In genomic region chr7:45259966-45260646, GRCh38 we compare ENCODE assay signal across 8 cellular contexts.
A peak's percentile ranks its signal among the peaks of the same experiment; 100 is the strongest.
DNase-seq lines count a peak whose midpoint lies in the region; ATAC-seq and TF ChIP-seq lines count a peak whose summit lies in the region.

No MANE protein-coding gene starts in this region.

- in situ Hi-C loops in gastrocnemius medialis (cut with MboI; ENCODE audit: low sequenced_read_pairs in 4 of 4) = loop anchor here in 2 of 4 donors (5.0 to 10.0 kb wide), 2 partner anchors 105 to 108 kb away; partner anchors contain the start of gene RAMP3 (in 1 of the 2)

- peak; percentile 70 to 94 (median 87) for TF ChIP-seq CTCF in gastrocnemius medialis (IDR thresholded peaks at IDR 0.05 in 4 of 5, conservative IDR thresholded peaks at IDR 0.05 in 1 of 5)

- no peak overlapping the region for H3K27ac ChIP-seq in gastrocnemius medialis

- intact Hi-C loops in gastrocnemius medialis (cut with DNase I; ENCODE audit: low total_unique reads) = loop anchor here (1.0 kb wide), 1 partner anchor 106 kb away; no protein-coding TSS in a partner anchor

- no peak for TF ChIP-seq POLR2A in gastrocnemius medialis (IDR thresholded peaks at IDR 0.05)

- peak; percentile 36 to 56 for ATAC-seq in gastrocnemius medialis

- no peak overlapping the region for H3K9ac ChIP-seq in adipocyte (ENCODE audit: low read length)

- H3K27me3 ChIP-seq in adipocyte (replicated peaks; ENCODE audit: control insufficient read depth, insufficient read depth, low read length) (peaks cover 39% of the 10 kb centered on the region), gastrocnemius medialis (no peaks in the 10 kb centered on the region)

- no peaks in the 10 kb centered on the region for H3K36me3 ChIP-seq in adipocyte (ENCODE audit: control insufficient read depth, insufficient read depth, low read length, severe bottlenecking)
- no peaks in the 10 kb centered on the region for H3K36me3 ChIP-seq in gastrocnemius medialis

- H3K4me1 ChIP-seq in adipocyte (ENCODE audit: control insufficient read depth, insufficient read depth, low read length) (no peaks in the 10 kb centered on the region), gastrocnemius medialis (no peaks in the 10 kb centered on the region)

- H3K9me3 ChIP-seq in adipocyte (ENCODE audit: control insufficient read depth, low read length) = no peaks in the 10 kb centered on the region
- H3K9me3 ChIP-seq in gastrocnemius medialis = no peaks in the 10 kb centered on the region

- DNase-seq in NK-92 treated with Interleukin-12 subunit alpha and Interleukin-12 subunit beta, amount 100 ng/mL, for 24 hours (lab: John Stamatoyannopoulos, UW) = peak; percentile 12
- DNase-seq in NK-92 (lab: John Stamatoyannopoulos, UW; ENCODE audit: unreplicated experiment) (no peak), HPDE6-E6E7 (ENCODE audit: extremely low spot score) (peak; percentile 27), T follicular helper cell (ENCODE audit: low read depth) (peak; percentile 36), adipocyte (ENCODE audit: low read depth) (peak; percentile 64), hepatic stellate cell (ENCODE audit: low spot score) (peak; percentile 47), gastrocnemius medialis (peak in 1 of 2 donors; percentile 23), NCI-H1105 treated with DMSO at 0.1 percent for 48 hours (lab: John Stamatoyannopoulos, UW) (no peak)

- H3K4me3 ChIP-seq in adipocyte (ENCODE audit: low read length) (no peak overlapping the region), gastrocnemius medialis (no peak overlapping the region)

Comparison
In these comparisons a context has a peak if more than half of its experiments do, and no peak if none do; other contexts are left out.
1. DNase-seq: peak in NK-92 treated with Interleukin-12 subunit alpha and Interleukin-12 subunit beta, amount 100 ng/mL, for 24 hours (single experiment), HPDE6-E6E7 (single experiment), T follicular helper cell (single experiment), adipocyte (single experiment) and hepatic stellate cell (single experiment); none in NK-92 (single experiment) and NCI-H1105 treated with DMSO at 0.1 percent for 48 hours (single experiment).